ENCODE assay signal across 14 cellular contexts in the genomic region with DNA sequence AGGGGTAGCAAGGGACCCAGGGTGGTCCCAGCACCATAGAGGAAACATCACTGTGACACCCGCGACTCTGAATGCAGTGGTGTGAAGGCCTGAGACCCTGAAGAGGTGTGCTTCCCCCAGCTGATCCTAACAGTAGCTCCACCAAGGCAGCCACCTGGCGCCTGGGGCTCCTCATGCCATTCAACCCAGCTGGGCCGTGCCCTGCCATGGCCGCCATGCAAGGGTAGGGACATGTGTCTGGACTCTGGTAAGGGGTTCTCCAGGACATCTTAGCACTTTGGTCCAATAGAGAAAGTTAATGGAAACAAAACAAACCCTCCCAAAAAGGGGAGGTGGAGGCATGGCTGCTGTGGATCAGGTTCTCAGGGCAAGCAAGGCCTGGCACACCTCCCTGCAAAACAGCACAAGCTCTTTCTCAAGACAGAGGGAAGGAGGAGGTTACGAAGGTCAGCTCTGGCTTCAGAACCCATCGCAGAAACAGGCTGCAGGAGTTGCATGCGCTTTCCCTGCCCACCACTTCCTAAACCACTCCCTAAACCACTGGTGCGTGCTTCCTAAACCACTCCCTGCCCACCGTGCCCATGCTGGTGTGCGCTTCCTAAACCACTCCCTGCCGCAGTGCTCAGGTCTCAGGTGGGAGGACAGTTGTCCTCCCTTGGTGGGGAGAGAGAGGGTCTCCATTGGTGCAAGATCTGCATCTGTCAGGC.
DNase-seq lines count a peak whose midpoint lies in the region; ATAC-seq, FAIRE-seq and TF ChIP-seq lines count a peak whose summit lies in the region.
"Had no signal": no experiment of that assay in that cellular context is flagged by ENCODE, and none has a peak within 500 bp of the region (broad histone marks: within the 10 kb centered on the region; RNA-seq: fewer than 3 reads in every experiment).

No MANE protein-coding gene starts in this region.

- H3K4me2 ChIP-seq in OCI-LY7 (ENCODE audit: low read length) = peak overlapping the region; percentile 47

- no peaks in the 10 kb centered on the region for H3K27me3 ChIP-seq in aorta (ENCODE audit: control insufficient read depth in 1 of 2, insufficient read depth in 2 of 2, low read length in 1 of 2)
- H3K27me3 ChIP-seq in body of pancreas = no peaks in the 10 kb centered on the region
- H3K27me3 ChIP-seq: colonic mucosa had no signal

- intact Hi-C loops in OCI-LY7 (cut with micrococcal nuclease; ENCODE audit: unreplicated experiment) = loop anchor here (10.0 kb wide), 1 partner anchor 172 kb away; no protein-coding TSS in a partner anchor
- intact Hi-C loops in aorta (cut with DNase I) = no loop called here
- intact Hi-C loops in body of pancreas (cut with DNase I) = no loop called here

- no peak overlapping the region for H2AFZ ChIP-seq in OCI-LY7 (ENCODE audit: low read length)

- POLR2A ChIA-PET in OCI-LY7 (lab: Charles Lee) = interaction anchor here (1.1 kb wide), 1 partner anchor 20 kb away, joined by 4 read pairs; no protein-coding TSS in a partner anchor

- H3K9me3 ChIP-seq in OCI-LY7 (ENCODE audit: low read length) = no peaks in the 10 kb centered on the region
- no peaks in the 10 kb centered on the region for H3K9me3 ChIP-seq in aorta (ENCODE audit: control insufficient read depth, low read length)
- no peaks in the 10 kb centered on the region for H3K9me3 ChIP-seq in body of pancreas
- H3K9me3 ChIP-seq: colonic mucosa had no signal

- no peaks in the 10 kb centered on the region for H3K9me2 ChIP-seq in OCI-LY7 (ENCODE audit: insufficient read depth, low read length)

- H3K4me1 ChIP-seq in OCI-LY7 (ENCODE audit: insufficient read depth, low read length, poor library complexity, severe bottlenecking) = peaks cover 16% of the 10 kb centered on the region
- no peaks in the 10 kb centered on the region for H3K4me1 ChIP-seq in aorta (ENCODE audit: control insufficient read depth in 1 of 2, insufficient read depth in 2 of 2, low read length in 2 of 2)
- H3K4me1 ChIP-seq in body of pancreas = peaks cover 3% of the 10 kb centered on the region
- H3K4me1 ChIP-seq: colonic mucosa had no signal

- DNase-seq in GF-D8 (lab: John Stamatoyannopoulos, UW) (peak; percentile 85), OCI-LY7 (ENCODE audit: low spot score) (peak; percentile 55), mesenteric fat pad (ENCODE audit: low spot score) (peak; percentile 30), RCC 7860 (ENCODE audit: low spot score) (no peak), aorta (no peak), body of pancreas (no peak)
- DNase-seq: activated CD4-positive, alpha-beta T cell treated with anti-CD3 and anti-CD28 coated beads, Interleukin-2, amount 50 U/mL, for 48 hours; colonic mucosa; HFFc6; Kasumi-1; OCI-M1; stimulated activated CD4-positive, alpha-beta T cell treated with anti-CD3 and anti-CD28 coated beads, Interleukin-4, amount 100 ng/mL, for 4 hours had no signal

- no peak for TF ChIP-seq CTCF in OCI-LY7 (conservative IDR thresholded peaks at IDR 0.05; ENCODE audit: low read length)
- TF ChIP-seq CTCF in body of pancreas (IDR thresholded peaks at IDR 0.05) = no peak

- WGBS in aorta, 2 donors = 95 to 97% methylated on average over 12 of the region's 12 CpGs
- 89 to 92% methylated on average over 11 to 12 of the region's 12 CpGs for WGBS in body of pancreas, 2 donors

- FAIRE-seq in RCC 7860 (lab: Jason Lieb, UNC) = no peak

- BruUV-seq in OCI-LY7 (replicated peaks; lab: Mats Ljungman, UMichigan) = no TSS peak

- ATAC-seq in GM21529 (IDR thresholded peaks at IDR 0.05; ENCODE audit: unreplicated experiment) (peak; percentile 58), aorta (ENCODE audit: low FRiP score) (no peak), GM19397 (IDR thresholded peaks at IDR 0.05; ENCODE audit: unreplicated experiment) (no peak), body of pancreas (no peak)

- no peaks in the 10 kb centered on the region for H4K20me1 ChIP-seq in OCI-LY7 (ENCODE audit: insufficient read depth, low read length)

- H3K27ac ChIP-seq in OCI-LY7 (ENCODE audit: low read depth, low read length, poor library complexity, severe bottlenecking) = peak overlapping the region; percentile 11
- no peak overlapping the region for H3K27ac ChIP-seq in aorta (ENCODE audit: low read depth in 1 of 2, low read length in 2 of 2)
- no peak overlapping the region for H3K27ac ChIP-seq in body of pancreas
- H3K27ac ChIP-seq: colonic mucosa had no signal

- H3K79me2 ChIP-seq in OCI-LY7 (ENCODE audit: insufficient read depth, low read depth, low read length) = no peaks in the 10 kb centered on the region

- H3K4me3 ChIP-seq in OCI-LY7 (ENCODE audit: low read depth, low read length, poor library complexity, severe bottlenecking) (no peak overlapping the region), aorta (ENCODE audit: low read length in 2 of 2) (no peak overlapping the region), body of pancreas (no peak overlapping the region)
- H3K4me3 ChIP-seq: colonic mucosa had no signal

- H3K36me3 ChIP-seq in OCI-LY7 (ENCODE audit: insufficient read depth, low read length) = peaks cover 95% of the 10 kb centered on the region
- peaks cover 2 to 11% of the 10 kb centered on the region in 2 donors for H3K36me3 ChIP-seq in aorta (ENCODE audit: control insufficient read depth in 1 of 2, insufficient read depth in 2 of 2, low read length in 1 of 2)
- H3K36me3 ChIP-seq in body of pancreas (replicated peaks in 1 of 2; ENCODE audit: insufficient read depth in 1 of 2, low read depth in 2 of 2) = peaks cover 0 to 33% of the 10 kb centered on the region in 2 donors

- no peak for TF ChIP-seq POLR2A in body of pancreas (IDR thresholded peaks at IDR 0.05)

- CTCF ChIA-PET in OCI-LY7 (lab: Charles Lee; ENCODE audit: unreplicated experiment) = no interaction called here

Comparison
In these comparisons a context has a peak if more than half of its experiments do, and no peak if none do; other contexts are left out.
1. DNase-seq: peak in GF-D8 (single experiment), OCI-LY7 (single experiment) and mesenteric fat pad (single experiment); none in RCC 7860 (single experiment), aorta (0 of 2) and body of pancreas (0 of 4).